ENCODE assay signal across 8 cellular contexts in the genomic region with DNA sequence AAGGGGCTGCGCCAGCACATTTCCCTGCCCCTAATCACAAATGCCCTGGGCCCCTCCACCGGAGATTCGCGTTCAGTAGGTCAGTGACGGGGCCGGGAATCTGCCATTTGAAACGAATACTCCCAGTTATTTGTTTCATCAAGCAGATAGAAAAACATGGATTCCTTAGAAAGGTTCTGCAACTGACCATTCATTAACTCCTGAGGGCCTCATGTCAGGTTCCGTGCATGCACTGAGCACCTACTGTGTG. TPM values are rescaled to one million over a fixed set of nuclear protein-coding genes. Genes with fewer than 3 reads are reported as not detected.
DNase-seq lines count a peak whose midpoint lies in the region; ATAC-seq, FAIRE-seq and TF ChIP-seq lines count a peak whose summit lies in the region.

No MANE protein-coding gene starts in this region.

- 0% methylated on average over 8 of the region's 8 CpGs for WGBS in K562 (ENCODE audit: insufficient coverage, low coverage, missing lambda C conversion rate)

- peak overlapping the region; percentile 95 for H3K4me2 ChIP-seq in K562 (ENCODE audit: insufficient read depth, low read length)

- H3K4me1 ChIP-seq in CD4-positive, CD25-positive, alpha-beta regulatory T cell (ENCODE audit: control insufficient read depth, insufficient read depth, low read length, poor library complexity, severe bottlenecking), result peaks cover 31% of the 10 kb centered on the region
- H3K4me1 ChIP-seq in K562 (replicated peaks in 1 of 2; ENCODE audit: control insufficient read depth in 2 of 2, insufficient read depth in 2 of 2, low read length in 2 of 2) (peaks cover 9 to 12% of the 10 kb centered on the region in 2 experiments; a peak in 3 of 5 replicates), mucosa of stomach (ENCODE audit: control insufficient read depth, insufficient read depth, low read length) (peaks cover 28% of the 10 kb centered on the region)

- no peaks in the 10 kb centered on the region for H3K9me3 ChIP-seq in CD4-positive, CD25-positive, alpha-beta regulatory T cell (ENCODE audit: control insufficient read depth in 2 of 2, low read length in 2 of 2)
- H3K9me3 ChIP-seq in K562 (replicated peaks; ENCODE audit: control insufficient read depth, insufficient read depth, low read depth, low read length) (no peaks in the 10 kb centered on the region), mucosa of stomach (ENCODE audit: control insufficient read depth, low read length) (no peaks in the 10 kb centered on the region)

- BruUV-seq in K562 (replicated peaks; lab: Mats Ljungman, UMichigan), result TSS peak; percentile 100

- H3K27ac Mint-ChIP-seq in CD4-positive, CD25-positive, alpha-beta regulatory T cell, result no peak overlapping the region

- CTCF ChIA-PET in K562 (lab: Yijun Ruan, JAX; ENCODE audit: low intra/inter-chr PET ratio), result interaction anchor here (1.0 to 4.4 kb wide), 2 partner anchors 33 to 173 kb away, joined by 3 to 46 read pairs; no protein-coding TSS in a partner anchor

- H3K27me3 ChIP-seq in CD4-positive, CD25-positive, alpha-beta regulatory T cell (ENCODE audit: control insufficient read depth, insufficient read depth, low read length), result no peaks in the 10 kb centered on the region
- H3K27me3 ChIP-seq in K562 (ENCODE audit: control insufficient read depth in 2 of 2, insufficient read depth in 2 of 2, low read length in 2 of 2), result no peaks in the 10 kb centered on the region
- H3K27me3 ChIP-seq in mucosa of stomach (ENCODE audit: control insufficient read depth, insufficient read depth, low read length), result no peaks in the 10 kb centered on the region

- no peak for TF ChIP-seq EP300 in K562 (IDR thresholded peaks at IDR 0.05; ENCODE audit: low read length)

- H3K9me1 ChIP-seq in K562 (ENCODE audit: control insufficient read depth, insufficient read depth, low read length), result no peaks in the 10 kb centered on the region

- H3K36me3 ChIP-seq in CD4-positive, CD25-positive, alpha-beta regulatory T cell (ENCODE audit: control insufficient read depth, insufficient read depth, low read length), result no peaks in the 10 kb centered on the region
- peaks cover 4% of the 10 kb centered on the region; the same call in 1 of the 3 replicates for H3K36me3 ChIP-seq in K562 (ENCODE audit: control insufficient read depth, insufficient read depth, low read length)
- H3K36me3 ChIP-seq in mucosa of stomach (ENCODE audit: control insufficient read depth, insufficient read depth, low read length), result no peaks in the 10 kb centered on the region

- no peak for TF ChIP-seq CTCF in K562 (IDR thresholded peaks at IDR 0.05 in 2 of 3, conservative IDR thresholded peaks at IDR 0.05 in 1 of 3; ENCODE audit: insufficient read depth in 2 of 3, low read depth in 1 of 3, low read length in 3 of 3)

- no peak for TF ChIP-seq RAD21 in K562 (CRISPR knock-in tag; conservative IDR thresholded peaks at IDR 0.05 in 1 of 2, IDR thresholded peaks at IDR 0.05 in 1 of 2)

- 0 out of 2 replicates have a peak, but pooled peaks cover 3% of the 10 kb centered on the region for H4K20me1 ChIP-seq in K562 (replicated peaks; ENCODE audit: control insufficient read depth, insufficient read depth, low read length)

- no peak for DNase-seq in CD4-positive, CD25-positive, alpha-beta regulatory T cell
- DNase-seq in K562 (ENCODE audit: extremely low read depth in 1 of 4, low spot score in 3 of 4) (no peak), occipital lobe (lab: John Stamatoyannopoulos, UW) (no peak), T-helper 9 cell (no peak)
- no peak for DNase-seq in stimulated activated CD4-positive, alpha-beta T cell treated with anti-CD3 and anti-CD28 coated beads, Interleukin-12 subunit alpha, Interleukin-12 subunit beta, amount 100 ng/mL, for 4 hours
- no peak for DNase-seq in stimulated activated CD4-positive, alpha-beta T cell treated with anti-CD3 and anti-CD28 coated beads, Interleukin-4, amount 100 ng/mL, for 24 hours

- H3K36me3 Mint-ChIP-seq in CD4-positive, CD25-positive, alpha-beta regulatory T cell, result peaks cover 3% of the 10 kb centered on the region

- H3K27me3 Mint-ChIP-seq in CD4-positive, CD25-positive, alpha-beta regulatory T cell, result peaks cover 4% of the 10 kb centered on the region

- no peak for TF ChIP-seq POLR2A in K562 (conservative IDR thresholded peaks at IDR 0.05)

- intact Hi-C loops in K562 (cut with micrococcal nuclease), result loop anchor here (1.0 to 2.0 kb wide), 2 partner anchors 55 to 73 kb away; no protein-coding TSS in a partner anchor

- H3K4me1 Mint-ChIP-seq in CD4-positive, CD25-positive, alpha-beta regulatory T cell, result peaks cover 0 to 10% (median 4%) of the 10 kb centered on the region in 4 donors

- H2AFZ ChIP-seq in K562 (ENCODE audit: low read depth, low read length), result peak overlapping the region; percentile 86

- peak overlapping the region; percentile 81 for H3K27ac ChIP-seq in CD4-positive, CD25-positive, alpha-beta regulatory T cell (ENCODE audit: insufficient read depth, low read length, poor library complexity, severe bottlenecking)
- H3K27ac ChIP-seq in K562 (ENCODE audit: extremely low read depth, low read depth, low read length), result peak overlapping the region; percentile 87

- H3K79me2 ChIP-seq in K562 (ENCODE audit: control insufficient read depth, insufficient read depth, low read length), result no peaks in the 10 kb centered on the region

- in situ Hi-C loops in K562 (cut with MboI), result no loop called here

- POLR2A ChIA-PET in K562 (lab: Yijun Ruan, JAX), result interaction anchor here (0.7 to 4.0 kb wide), 11 partner anchors 9 to 35 kb away, joined by 3 to 127 read pairs (median 6); a partner anchor contains a TSS

- no peak for ATAC-seq in CD4-positive, CD25-positive, alpha-beta regulatory T cell (ENCODE audit: low read depth in 2 of 2)
- ATAC-seq in HG02970 (IDR thresholded peaks at IDR 0.05; ENCODE audit: low FRiP score, unreplicated experiment) (peak; percentile 35), K562 (no peak)

- H3K4me3 ChIP-seq in CD4-positive, CD25-positive, alpha-beta regulatory T cell (ENCODE audit: low read depth, low read length), result peak overlapping the region; percentile 95
- H3K4me3 ChIP-seq in K562 (peak overlapping the region; percentile 54), mucosa of stomach (ENCODE audit: low read length) (peak overlapping the region; percentile 65)

- H3K9ac ChIP-seq in K562 (ENCODE audit: insufficient read depth in 1 of 2, low read depth in 2 of 2, low read length in 2 of 2) (peak overlapping the region; percentile 77 to 83; a peak in 3 of 4 replicates), mucosa of stomach (ENCODE audit: low read length) (peak overlapping the region; percentile 80)

- no peak for FAIRE-seq in K562 (lab: Jason Lieb, UNC)

- no peaks in the 10 kb centered on the region for H3K9me3 Mint-ChIP-seq in CD4-positive, CD25-positive, alpha-beta regulatory T cell

- no peak overlapping the region for H3K4me3 Mint-ChIP-seq in CD4-positive, CD25-positive, alpha-beta regulatory T cell

RNA-seq across cellular contexts. Expression of a gene that starts 25.6 kb away (rescaled TPM):
- total RNA-seq in CD4-positive, CD25-positive, alpha-beta regulatory T cell, result 2,012 TPM
- 1,000 to 10,000 TPM; 1,179 to 1,557 (median 1,450) TPM for polyA plus RNA-seq in CD4-positive, CD25-positive, alpha-beta regulatory T cell
- total RNA-seq in K562 (2011; cell fraction: chromatin; rRNA removed; ENCODE audit: low replicate concordance), result 193 and 317 TPM in 2 replicates
- 188 and 214 TPM in 2 replicates for total RNA-seq in K562 (2011; cell fraction: nucleolus; rRNA removed)
- 283 and 301 TPM in 2 replicates for total RNA-seq in K562 (2011; cell fraction: nucleoplasm; rRNA removed)
- 717 and 744 TPM in 2 replicates for total RNA-seq in K562 (2014; rRNA removed)
- total RNA-seq in K562 (2014; rRNA removed; fragmentation: Illumina TruSeq; extraction: Trizol), result 771 and 813 TPM in 2 replicates
- 795 and 812 TPM in 2 replicates for total RNA-seq in K562 (2015; rRNA removed; fragmentation: Illumina TruSeq; extraction: Trizol)
- 697 and 765 TPM in 2 replicates for total RNA-seq in K562 (2021)
- polyA plus RNA-seq in K562 (2011; rRNA removed), result 1,118 and 1,197 TPM in 2 replicates
- polyA plus RNA-seq in K562 (2011; cell fraction: cytosol; rRNA removed), result 514 and 899 TPM in 2 replicates
- 518 and 627 TPM in 2 replicates for polyA plus RNA-seq in K562 (2011; cell fraction: nucleus; rRNA removed)
- polyA plus RNA-seq in K562 (2012), result 1,269 and 1,358 TPM in 2 replicates
- 825 and 860 TPM in 2 replicates for polyA plus RNA-seq in K562 (2014; fragmentation: Illumina TruSeq; extraction: Trizol)
- polyA plus RNA-seq in K562 (2014; fragmentation: Nextera tagmentation; extraction: Ambion mirVana), result 1,000 to 10,000 TPM in 1 of 2 experiments, 100 to 1,000 TPM in 1; 927 to 1,153 TPM
- 533 and 624 TPM in 2 replicates for polyA plus RNA-seq in K562 (2014; rRNA removed)
- 765 and 975 TPM in 2 replicates for polyA minus RNA-seq in K562 (2011; rRNA and poly(A)+ RNA removed)
- polyA minus RNA-seq in K562 (2011; cell fraction: cytosol; rRNA and poly(A)+ RNA removed), result 543 and 602 TPM in 2 replicates
- polyA minus RNA-seq in K562 (2011; cell fraction: nucleus; rRNA and poly(A)+ RNA removed), result 77.0 and 177 TPM in 2 replicates
- 1,477 TPM for total RNA-seq in occipital lobe

RNA-seq across cellular contexts. Expression of a gene that starts 48.9 kb away (rescaled TPM):
- 33.3 TPM for total RNA-seq in CD4-positive, CD25-positive, alpha-beta regulatory T cell
- polyA plus RNA-seq in CD4-positive, CD25-positive, alpha-beta regulatory T cell, result 1 to 10 TPM; 2.4 to 3.4 (median 2.9) TPM
- total RNA-seq in K562 (2011; cell fraction: chromatin; rRNA removed; ENCODE audit: low replicate concordance), result 29.1 and 94.8 TPM in 2 replicates
- total RNA-seq in K562 (2011; cell fraction: nucleolus; rRNA removed), result 57.7 and 61.7 TPM in 2 replicates
- 33.2 and 35.2 TPM in 2 replicates for total RNA-seq in K562 (2011; cell fraction: nucleoplasm; rRNA removed)
- 35.0 and 42.2 TPM in 2 replicates for total RNA-seq in K562 (2014; rRNA removed)
- total RNA-seq in K562 (2014; rRNA removed; fragmentation: Illumina TruSeq; extraction: Trizol), result 8.4 and 9.7 TPM in 2 replicates
- total RNA-seq in K562 (2015; rRNA removed; fragmentation: Illumina TruSeq; extraction: Trizol), result 22.7 and 25.4 TPM in 2 replicates
- total RNA-seq in K562 (2021), result 44.8 and 49.5 TPM in 2 replicates
- polyA plus RNA-seq in K562 (2011; rRNA removed), result 6.7 and 12.1 TPM in 2 replicates
- 6.0 and 11.4 TPM in 2 replicates for polyA plus RNA-seq in K562 (2011; cell fraction: cytosol; rRNA removed)
- polyA plus RNA-seq in K562 (2011; cell fraction: nucleus; rRNA removed), result 37.1 and 57.1 TPM in 2 replicates
- 14.6 and 26.3 TPM in 2 replicates for polyA plus RNA-seq in K562 (2012)
- polyA plus RNA-seq in K562 (2014; fragmentation: Illumina TruSeq; extraction: Trizol), result 17.5 and 24.1 TPM in 2 replicates
- under 1 TPM; 0.14 to 0.27 TPM for polyA plus RNA-seq in K562 (2014; fragmentation: Nextera tagmentation; extraction: Ambion mirVana)
- polyA plus RNA-seq in K562 (2014; rRNA removed), result 24.8 and 25.6 TPM in 2 replicates
- 9.7 and 11.1 TPM in 2 replicates for polyA minus RNA-seq in K562 (2011; rRNA and poly(A)+ RNA removed)
- 15.8 and 19.0 TPM in 2 replicates for polyA minus RNA-seq in K562 (2011; cell fraction: cytosol; rRNA and poly(A)+ RNA removed)
- polyA minus RNA-seq in K562 (2011; cell fraction: nucleus; rRNA and poly(A)+ RNA removed), result 18.3 and 22.2 TPM in 2 replicates
- total RNA-seq in occipital lobe, result 13.3 TPM

RNA-seq across cellular contexts. Expression of a gene that starts 53.4 kb away (rescaled TPM):
- total RNA-seq in CD4-positive, CD25-positive, alpha-beta regulatory T cell, result 4.1 TPM
- polyA plus RNA-seq in CD4-positive, CD25-positive, alpha-beta regulatory T cell, result 1 to 10 TPM; 2.0 to 3.4 (median 2.3) TPM
- total RNA-seq in K562 (2011; cell fraction: chromatin; rRNA removed; ENCODE audit: low replicate concordance), result 16.2 and 18.6 TPM in 2 replicates
- total RNA-seq in K562 (2011; cell fraction: nucleolus; rRNA removed), result 17.1 and 17.2 TPM in 2 replicates
- total RNA-seq in K562 (2011; cell fraction: nucleoplasm; rRNA removed), result 29.4 and 43.7 TPM in 2 replicates
- total RNA-seq in K562 (2014; rRNA removed) (15.8 and 18.9 TPM in 2 replicates), K562 (2014; rRNA removed; fragmentation: Illumina TruSeq; extraction: Trizol) (24.2 and 24.7 TPM in 2 replicates), K562 (2015; rRNA removed; fragmentation: Illumina TruSeq; extraction: Trizol) (24.4 and 25.0 TPM in 2 replicates), K562 (2021) (24.6 TPM in 2 replicates), occipital lobe (21.4 TPM)
- polyA plus RNA-seq in K562 (2011; rRNA removed) (13.5 and 15.2 TPM in 2 replicates), K562 (2014; fragmentation: Illumina TruSeq; extraction: Trizol) (18.8 and 21.2 TPM in 2 replicates), K562 (2014; fragmentation: Nextera tagmentation; extraction: Ambion mirVana) (10 to 100 TPM; 12.3 to 16.6 TPM), K562 (2014; rRNA removed) (12.9 and 16.2 TPM in 2 replicates)
- 11.4 and 14.8 TPM in 2 replicates for polyA plus RNA-seq in K562 (2011; cell fraction: cytosol; rRNA removed)
- polyA plus RNA-seq in K562 (2011; cell fraction: nucleus; rRNA removed), result 3.4 and 3.6 TPM in 2 replicates
- 7.6 and 12.1 TPM in 2 replicates for polyA plus RNA-seq in K562 (2012)
- 25.7 and 28.6 TPM in 2 replicates for polyA minus RNA-seq in K562 (2011; rRNA and poly(A)+ RNA removed)
- 17.7 and 21.7 TPM in 2 replicates for polyA minus RNA-seq in K562 (2011; cell fraction: cytosol; rRNA and poly(A)+ RNA removed)
- polyA minus RNA-seq in K562 (2011; cell fraction: nucleus; rRNA and poly(A)+ RNA removed), result 2.2 and 4.0 TPM in 2 replicates
